Comparison of ENCODE assay signal across 1 cellular context in the genomic region with DNA sequence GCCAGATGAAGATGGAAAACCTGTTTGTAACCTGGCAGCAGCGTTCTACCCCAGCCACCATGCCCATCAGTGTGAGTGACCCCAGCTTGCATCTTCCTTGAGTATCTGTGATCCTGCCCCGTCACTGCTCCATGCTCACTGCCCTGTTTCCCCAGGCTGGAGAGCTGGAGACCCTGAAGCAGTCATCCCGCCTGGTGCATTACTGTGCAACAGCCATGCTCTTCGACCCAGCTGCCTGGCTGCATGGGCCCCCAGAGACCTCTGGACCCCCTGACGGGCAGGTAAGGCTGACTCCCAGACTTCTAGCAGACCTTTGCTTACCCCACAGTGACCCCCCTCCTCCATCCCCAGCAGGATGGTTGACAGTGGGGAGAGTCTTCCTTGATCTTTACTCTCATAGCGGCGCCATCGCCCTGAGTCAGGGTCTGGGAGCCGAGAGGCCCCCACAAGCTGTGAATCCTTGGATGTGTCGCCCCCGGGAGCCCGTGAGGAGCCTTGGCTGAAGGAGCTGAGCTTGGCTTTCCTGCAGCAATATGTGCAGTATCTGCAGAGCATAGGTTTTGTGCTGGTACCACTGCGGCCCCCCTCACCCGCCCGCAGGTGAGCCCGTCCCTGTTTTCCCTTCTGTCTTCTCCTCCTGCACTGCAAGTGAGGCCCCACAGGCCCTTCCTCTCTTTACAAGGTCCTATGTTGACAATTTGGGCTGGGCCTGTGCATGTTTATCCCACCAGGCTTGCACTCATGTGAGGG.
TF ChIP-seq lines count a peak whose summit lies in the region.

No MANE protein-coding gene starts in this region.

TF ChIP-seq in H1, 55 proteins besides CTCF, POLR2A, EP300 and RAD21:
- TF ChIP-seq KDM1A (IDR thresholded peaks at IDR 0.05; ENCODE audit: borderline replicate concordance, low read length) (no peak), RXRA (IDR thresholded peaks at IDR 0.05; ENCODE audit: insufficient read depth, low read depth, low read length) (no peak), TAF7 (optimal IDR thresholded peaks at IDR 0.05; ENCODE audit: borderline replicate concordance, low read depth, low read length) (no peak), HDAC2 (IDR thresholded peaks at IDR 0.05; ENCODE audit: borderline replicate concordance in 1 of 2, low read depth in 2 of 2, low read length in 2 of 2) (no peak), FOSL1 (IDR thresholded peaks at IDR 0.05; ENCODE audit: insufficient read depth, low read depth, low read length) (no peak), CBX8 (IDR thresholded peaks at IDR 0.05; ENCODE audit: borderline replicate concordance, low read depth, low read length) (no peak), CTBP2 (IDR thresholded peaks at IDR 0.05; ENCODE audit: borderline replicate concordance, insufficient read depth, insufficient read length, low read length) (no peak), ZNF274 (IDR thresholded peaks at IDR 0.05; ENCODE audit: borderline replicate concordance, extremely low read depth, low read length) (no peak), BACH1 (IDR thresholded peaks at IDR 0.05; ENCODE audit: low read length) (no peak), SIRT6 (IDR thresholded peaks at IDR 0.05; ENCODE audit: low read length) (no peak), POU5F1 (IDR thresholded peaks at IDR 0.05; ENCODE audit: low read depth, low read length) (no peak), SP2 (IDR thresholded peaks at IDR 0.05; ENCODE audit: low read length) (no peak), SIX5 (IDR thresholded peaks at IDR 0.05; ENCODE audit: low read depth, low read length) (no peak)
